In genomic region chr17:61338000-61338864, GRCh38 we compare ENCODE assay signal across 11 cellular contexts.
DNase-seq lines count a peak whose midpoint lies in the region; ATAC-seq, FAIRE-seq and TF ChIP-seq lines count a peak whose summit lies in the region.
"Had no signal": no experiment of that assay in that cellular context is flagged by ENCODE, and none has a peak within 500 bp of the region (broad histone marks: within the 10 kb centered on the region; RNA-seq: fewer than 3 reads in every experiment).

No MANE protein-coding gene starts in this region.

- no peak overlapping the region for H3K14ac ChIP-seq in mesenchymal stem cell (ENCODE audit: low read length in 2 of 2)

- H3K4me3 Mint-ChIP-seq in HFFc6 (peak overlapping the region; percentile 59), endodermal cell (no peak overlapping the region)
- H3K4me3 Mint-ChIP-seq: CD14-positive monocyte had no signal

- no peak for TF ChIP-seq RAD21 in GM12878 (IDR thresholded peaks at IDR 0.05; ENCODE audit: insufficient read depth, low read depth, low read length)

- CTCF ChIA-PET in GM12878 (lab: Yijun Ruan, JAX): interaction anchor here (0.6 kb wide), 1 partner anchor 803 kb away, joined by 4 read pairs; no protein-coding TSS in a partner anchor

- no peak for ATAC-seq in GM12878

- peak overlapping the region; percentile 30 for H4K91ac ChIP-seq in mesenchymal stem cell (ENCODE audit: low read length)

- peak overlapping the region; percentile 71 for H4K8ac ChIP-seq in mesenchymal stem cell (ENCODE audit: low read length)

- in situ Hi-C loops in GM12878 (cut with MboI): no loop called here

- no peak overlapping the region for H2BK120ac ChIP-seq in mesenchymal stem cell (ENCODE audit: low read depth, low read length)

- no TSS peak for BruUV-seq in GM12878 (replicated peaks; lab: Mats Ljungman, UMichigan)

- H4K20me1 ChIP-seq in GM12878 (ENCODE audit: control insufficient read depth, insufficient read depth): no peaks in the 10 kb centered on the region

- no peak for TF ChIP-seq POLR2A in GM12878 (IDR thresholded peaks at IDR 0.05; ENCODE audit: low read depth, low read length)

- SMC1A ChIA-PET in GM12878 (lab: Charles Lee; ENCODE audit: uncharacterized antibody, unreplicated experiment): no interaction called here

- no peak overlapping the region for H2BK15ac ChIP-seq in mesenchymal stem cell (ENCODE audit: low read depth, poor library complexity, severe bottlenecking)

- H3K4me2 ChIP-seq in GM12878 (ENCODE audit: control insufficient read depth, insufficient read depth): no peak overlapping the region
- H3K4me2 ChIP-seq in mesenchymal stem cell (ENCODE audit: low read length, poor library complexity, severe bottlenecking): no peak overlapping the region

- H3K36me3 ChIP-seq in GM12878 (ENCODE audit: control insufficient read depth in 2 of 2, insufficient read depth in 2 of 2, low read length in 1 of 2) (no peaks in the 10 kb centered on the region), mesenchymal stem cell (ENCODE audit: control insufficient read depth in 1 of 2, insufficient read depth in 2 of 2, low read depth in 1 of 2, low read length in 2 of 2) (no peaks in the 10 kb centered on the region), endodermal cell (ENCODE audit: control insufficient read depth, insufficient read depth, low read length) (no peaks in the 10 kb centered on the region)

- no peaks in the 10 kb centered on the region for H3K27me3 ChIP-seq in GM12878 (replicated peaks in 1 of 2; ENCODE audit: control insufficient read depth in 2 of 2, insufficient read depth in 2 of 2, low read length in 1 of 2)
- H3K27me3 ChIP-seq in mesenchymal stem cell (ENCODE audit: control insufficient read depth in 1 of 2, insufficient read depth in 1 of 2, low read length in 2 of 2): no peaks in the 10 kb centered on the region
- H3K27me3 ChIP-seq in endodermal cell (ENCODE audit: control insufficient read depth, insufficient read depth, low read length, poor library complexity, severe bottlenecking): no peaks in the 10 kb centered on the region

- H3K9ac ChIP-seq in GM12878 (ENCODE audit: control insufficient read depth, insufficient read depth, low read length) (no peak overlapping the region), mesenchymal stem cell (ENCODE audit: low read length) (peak overlapping the region; percentile 55), endodermal cell (ENCODE audit: extremely low read depth, low read length, poor library complexity, severe bottlenecking) (no peak overlapping the region)

- H3K36me3 Mint-ChIP-seq in HFFc6 (ENCODE audit: low read depth) (no peaks in the 10 kb centered on the region), endodermal cell (ENCODE audit: low read depth) (no peaks in the 10 kb centered on the region)
- H3K36me3 Mint-ChIP-seq: CD14-positive monocyte had no signal

- TF ChIP-seq EP300 in GM12878 (IDR thresholded peaks at IDR 0.05; ENCODE audit: borderline replicate concordance in 1 of 2, control insufficient read depth in 1 of 2, low read depth in 2 of 2, low read length in 2 of 2): no peak

- no peak overlapping the region for H3K27ac ChIP-seq in GM12878 (ENCODE audit: control insufficient read depth, insufficient read depth)
- peak overlapping the region; percentile 30 for H3K27ac ChIP-seq in mesenchymal stem cell (ENCODE audit: low read length, poor library complexity, severe bottlenecking)
- H3K27ac ChIP-seq in endodermal cell (ENCODE audit: low read depth, low read length): no peak overlapping the region

- FAIRE-seq in A204.1 (lab: Jason Lieb, UNC) (peak; percentile 95), GM12878 (lab: Jason Lieb, UNC) (no peak)
- FAIRE-seq: GM18507 had no signal

- 0 out of 2 replicates have a peak, but pooled peaks have one; percentile 7 for TF ChIP-seq CTCF in HFFc6 (IDR thresholded peaks at IDR 0.05)
- no peak for TF ChIP-seq CTCF in GM12878 (IDR thresholded peaks at IDR 0.05 in 2 of 3, conservative IDR thresholded peaks at IDR 0.05 in 1 of 3; ENCODE audit: control insufficient read depth in 2 of 3, extremely low read depth in 1 of 3, insufficient read depth in 1 of 3, low read depth in 3 of 3, low read length in 3 of 3)
- TF ChIP-seq CTCF in endodermal cell (conservative IDR thresholded peaks at IDR 0.05): no peak

- H3K4me1 ChIP-seq in GM12878 (ENCODE audit: control insufficient read depth, insufficient read depth, low read length): no peaks in the 10 kb centered on the region
- H3K4me1 ChIP-seq in mesenchymal stem cell (ENCODE audit: control insufficient read depth, insufficient read depth, low read depth, low read length): peaks cover 23% of the 10 kb centered on the region
- H3K4me1 ChIP-seq in endodermal cell (ENCODE audit: control insufficient read depth, insufficient read depth, low read length): peaks cover 3% of the 10 kb centered on the region

- peaks cover 6% of the 10 kb centered on the region for H3K4me1 Mint-ChIP-seq in HFFc6 (ENCODE audit: low read depth)
- H3K4me1 Mint-ChIP-seq in endodermal cell: peaks cover 17% of the 10 kb centered on the region

- RAD21 ChIA-PET in GM12878 (lab: Charles Lee; ENCODE audit: unreplicated experiment): no interaction called here

- H2BK5ac ChIP-seq in mesenchymal stem cell (ENCODE audit: low read depth, low read length, poor library complexity, severe bottlenecking): no peak overlapping the region

- no peak overlapping the region for H2AK5ac ChIP-seq in mesenchymal stem cell (ENCODE audit: low read length, severe bottlenecking)

- POLR2A ChIA-PET in GM12878 (lab: Charles Lee): no interaction called here

- no peaks in the 10 kb centered on the region for H3K9me3 ChIP-seq in GM12878 (replicated peaks; ENCODE audit: control insufficient read depth, insufficient read depth, low read length)
- H3K9me3 ChIP-seq in mesenchymal stem cell (ENCODE audit: control insufficient read depth, low read length): no peaks in the 10 kb centered on the region
- H3K9me3 ChIP-seq in endodermal cell (ENCODE audit: control insufficient read depth, low read length): no peaks in the 10 kb centered on the region

- 59% methylated on average over 12 of the region's 12 CpGs for WGBS in GM12878 (ENCODE audit: insufficient coverage, insufficient replicate concordance, low lambda C conversion rate, missing lambda C conversion rate)
- 9% methylated on average over 11 of the region's 12 CpGs for WGBS in mesenchymal stem cell
- WGBS in endodermal cell (ENCODE audit: insufficient coverage in 1 of 2, insufficient read length in 1 of 2), 2 experiments: 83 to 94% methylated on average over 3 to 11 of the region's 12 CpGs

- peak overlapping the region; percentile 90 for H3K27ac Mint-ChIP-seq in HFFc6
- H3K27ac Mint-ChIP-seq in endodermal cell: no peak overlapping the region

- no peak overlapping the region for H3K23ac ChIP-seq in mesenchymal stem cell (ENCODE audit: low read length in 2 of 2)

- H3K4me3 ChIP-seq in GM12878 (no peak overlapping the region), mesenchymal stem cell (ENCODE audit: insufficient read depth in 1 of 2, low read depth in 1 of 2, low read length in 2 of 2) (peak overlapping the region in 1 of 2 experiments; percentile 28), endodermal cell (ENCODE audit: low read length) (no peak overlapping the region)

- peak overlapping the region; percentile 45 to 70 for H3K4ac ChIP-seq in mesenchymal stem cell (ENCODE audit: low read depth in 1 of 2, low read length in 2 of 2)

- no peaks in the 10 kb centered on the region for H3K79me2 ChIP-seq in GM12878 (ENCODE audit: control insufficient read depth, insufficient read depth, low read length)

- peak overlapping the region in 1 of 2 experiments; percentile 89 for H2BK12ac ChIP-seq in mesenchymal stem cell (ENCODE audit: low read length in 2 of 2)

- DNase-seq in HFFc6 (peak; percentile 94), GM12878 (ENCODE audit: low read depth, low spot score) (no peak), mesenchymal stem cell (peak; percentile 89), DMS153 treated with DMSO at 0.1 percent for 48 hours (lab: John Stamatoyannopoulos, UW; ENCODE audit: unreplicated experiment) (no peak), NCI-H1092 (lab: John Stamatoyannopoulos, UW) (no peak), endodermal cell (no peak)
- DNase-seq in stimulated activated CD4-positive, alpha-beta T cell treated with anti-CD3 and anti-CD28 coated beads, Interleukin-2, amount 100 ng/mL, for 24 hours: no peak
- DNase-seq: NCI-H2171 had no signal

- peak overlapping the region; percentile 73 to 77 for H3K18ac ChIP-seq in mesenchymal stem cell (ENCODE audit: low read depth in 1 of 2, low read length in 2 of 2)

- no peak overlapping the region for H2AFZ ChIP-seq in GM12878 (ENCODE audit: control insufficient read depth, low read depth, low read length)
- no peak overlapping the region for H2AFZ ChIP-seq in mesenchymal stem cell (ENCODE audit: low read depth, low read length)

- intact Hi-C loops in GM12878 (cut with micrococcal nuclease; ENCODE audit: unreplicated experiment): no loop called here

- H3K27me3 Mint-ChIP-seq in HFFc6 (ENCODE audit: insufficient read depth): peaks cover 3% of the 10 kb centered on the region; the same call in 1 of the 2 replicates
- H3K27me3 Mint-ChIP-seq in endodermal cell (ENCODE audit: insufficient read depth): peaks cover 40% of the 10 kb centered on the region

- H3K9me3 Mint-ChIP-seq in HFFc6 (no peaks in the 10 kb centered on the region), endodermal cell (no peaks in the 10 kb centered on the region)
- H3K9me3 Mint-ChIP-seq: CD14-positive monocyte had no signal

- no peaks in the 10 kb centered on the region for H3K79me1 ChIP-seq in mesenchymal stem cell (replicated peaks; ENCODE audit: low read length, poor library complexity, severe bottlenecking)

TF ChIP-seq in GM12878, 131 proteins besides CTCF, POLR2A, EP300 and RAD21:
- TF ChIP-seq ZNF274 (IDR thresholded peaks at IDR 0.05; ENCODE audit: insufficient read depth, insufficient read length): no peak
- no peak for TF ChIP-seq BCL3 (IDR thresholded peaks at IDR 0.05; ENCODE audit: borderline replicate concordance, insufficient read depth, low read depth, low read length, poor library complexity, severe bottlenecking)
- peak; percentile 37; the same call in 1 of the 2 replicates for TF ChIP-seq NFXL1 (IDR thresholded peaks at IDR 0.05; ENCODE audit: borderline replicate concordance)
- no peak for TF ChIP-seq GATAD2B (conservative IDR thresholded peaks at IDR 0.05; ENCODE audit: low read depth)
TF ChIP-seq in GM12878: peak in this region for 1.

Comparison
In these comparisons a context has a peak if more than half of its experiments do, and no peak if none do; other contexts are left out.
1. DNase-seq: peak in HFFc6 (single experiment) and mesenchymal stem cell (single experiment); none in GM12878 (single experiment), DMS153 treated with DMSO at 0.1 percent for 48 hours (single experiment), NCI-H1092 (single experiment), stimulated activated CD4-positive, alpha-beta T cell treated with anti-CD3 and anti-CD28 coated beads, Interleukin-2, amount 100 ng/mL, for 24 hours (0 of 2) and endodermal cell (single experiment).